In the genomic region with DNA sequence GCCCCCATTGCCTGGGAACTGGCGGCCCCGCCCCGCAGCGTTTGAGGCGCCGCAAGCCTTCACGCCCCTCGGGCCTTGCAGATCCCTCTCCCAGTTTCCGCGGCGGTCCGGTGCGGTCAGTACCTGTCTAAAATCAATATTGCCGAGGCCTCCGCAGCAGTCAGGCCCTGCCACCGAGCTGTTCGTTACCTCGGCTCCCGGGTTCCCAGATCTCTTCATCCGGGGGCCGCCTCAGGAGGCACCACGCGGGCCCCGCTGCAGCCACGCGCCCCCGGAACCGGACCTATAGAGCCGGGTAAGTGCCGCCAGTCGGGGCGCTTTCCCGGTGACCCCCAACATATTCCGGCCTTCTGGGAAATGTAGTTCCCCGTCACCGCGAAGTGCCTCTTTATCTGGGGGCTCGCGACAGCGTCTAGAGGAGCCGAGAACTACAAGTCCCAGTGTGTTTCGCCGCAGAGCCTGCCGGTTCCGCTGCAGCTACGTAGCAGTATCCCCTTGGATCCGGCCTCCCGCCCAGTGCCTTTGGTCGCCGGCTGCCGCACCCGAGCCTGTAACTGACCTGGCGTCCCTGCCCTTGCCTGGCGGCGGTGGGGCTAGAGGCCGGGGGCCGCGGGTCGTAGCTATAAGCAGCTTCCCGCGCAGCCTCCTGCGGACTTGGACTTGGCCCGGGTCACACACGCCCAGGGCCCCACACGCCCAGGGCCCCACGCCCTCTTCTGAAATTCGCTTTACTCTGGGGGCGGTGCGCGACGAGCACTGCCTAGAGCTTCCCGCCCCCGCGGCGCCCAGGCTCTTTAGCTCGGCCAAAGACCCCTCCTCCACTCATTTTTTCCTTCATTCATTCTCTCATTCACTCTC, we compare ENCODE assay signal across 8 cellular contexts. TPM values are rescaled to one million over a fixed set of nuclear protein-coding genes. Genes with fewer than 3 reads are reported as not detected.
A peak's percentile ranks its signal among the peaks of the same experiment; 100 is the strongest.
DNase-seq lines count a peak whose midpoint lies in the region; ATAC-seq, FAIRE-seq and TF ChIP-seq lines count a peak whose summit lies in the region.

A gene with protein sequence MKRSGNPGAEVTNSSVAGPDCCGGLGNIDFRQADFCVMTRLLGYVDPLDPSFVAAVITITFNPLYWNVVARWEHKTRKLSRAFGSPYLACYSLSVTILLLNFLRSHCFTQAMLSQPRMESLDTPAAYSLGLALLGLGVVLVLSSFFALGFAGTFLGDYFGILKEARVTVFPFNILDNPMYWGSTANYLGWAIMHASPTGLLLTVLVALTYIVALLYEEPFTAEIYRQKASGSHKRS (minus strand): TSS at position 301 of the 858 bp plus-strand sequence. CDS start 82 bp downstream, at position 219.

- no peaks in the 10 kb centered on the region for H3K36me3 Mint-ChIP-seq in astrocyte (ENCODE audit: low read depth, unreplicated experiment)

- H4K20me1 ChIP-seq in astrocyte (ENCODE audit: insufficient read depth, low read length), result no peaks in the 10 kb centered on the region

- H3K9me3 Mint-ChIP-seq in astrocyte (ENCODE audit: unreplicated experiment), result peaks cover 2% of the 10 kb centered on the region

- peak within 1 kb of the TSS; percentile 98 for H3K4me2 ChIP-seq in astrocyte (ENCODE audit: low read length)

- H3K36me3 ChIP-seq in astrocyte (ENCODE audit: insufficient read depth, low read length), result no peaks in the 10 kb centered on the region
- H3K36me3 ChIP-seq in rectal smooth muscle tissue (ENCODE audit: control insufficient read depth, insufficient read depth, low read length), result no peaks in the 10 kb centered on the region
- no peaks in the 10 kb centered on the region for H3K36me3 ChIP-seq in aorta (ENCODE audit: control insufficient read depth in 1 of 2, insufficient read depth in 2 of 2, low read length in 1 of 2)

- no peak for TF ChIP-seq CTCF in astrocyte (IDR thresholded peaks at IDR 0.05; ENCODE audit: insufficient read depth, low read depth, low read length)

- peak within 1 kb of the TSS; percentile 100 for H3K4me3 Mint-ChIP-seq in astrocyte (ENCODE audit: unreplicated experiment)

- H3K27me3 ChIP-seq in astrocyte (ENCODE audit: insufficient read depth, low read length) (no peaks in the 10 kb centered on the region), rectal smooth muscle tissue (ENCODE audit: control insufficient read depth, insufficient read depth, low read length) (no peaks in the 10 kb centered on the region), aorta (ENCODE audit: control insufficient read depth in 1 of 2, insufficient read depth in 2 of 2, low read length in 1 of 2) (no peaks in the 10 kb centered on the region)

- ATAC-seq in GM18505 (IDR thresholded peaks at IDR 0.05; ENCODE audit: unreplicated experiment), result peak; percentile 87
- peak; percentile 91 for ATAC-seq in HG02973 (IDR thresholded peaks at IDR 0.05; ENCODE audit: unreplicated experiment)
- peak; percentile 98 for ATAC-seq in aorta (ENCODE audit: low FRiP score)

- H3K9ac ChIP-seq in astrocyte (ENCODE audit: low read length) (peak within 1 kb of the TSS; percentile 93), rectal smooth muscle tissue (ENCODE audit: low read length) (peak within 1 kb of the TSS; percentile 89)

- H3K9me3 ChIP-seq in astrocyte (ENCODE audit: insufficient read depth, low read depth, low read length) (no peaks in the 10 kb centered on the region), aorta (ENCODE audit: control insufficient read depth, low read length) (no peaks in the 10 kb centered on the region)

- H3K79me2 ChIP-seq in astrocyte (ENCODE audit: insufficient read depth, low read length), result peaks cover 28% of the 10 kb centered on the region

- H3K4me3 ChIP-seq in astrocyte (ENCODE audit: insufficient read depth, low read depth, low read length) (peak within 1 kb of the TSS; percentile 81), rectal smooth muscle tissue (ENCODE audit: low read length) (peak within 1 kb of the TSS; percentile 83), aorta (ENCODE audit: low read length in 2 of 2) (peak within 1 kb of the TSS; percentile 74 to 87)

- intact Hi-C loops in aorta (cut with DNase I), result loop anchor here in 1 of 2 donors (5.0 kb wide), 1 partner anchor 94 kb away; a partner anchor contains a TSS

- peak within 1 kb of the TSS; percentile 99 for H3K27ac Mint-ChIP-seq in astrocyte (ENCODE audit: unreplicated experiment)

- H3K27ac ChIP-seq in astrocyte (ENCODE audit: low read depth, low read length) (peak within 1 kb of the TSS; percentile 79), rectal smooth muscle tissue (ENCODE audit: low read depth, low read length) (peak within 1 kb of the TSS; percentile 84), aorta (ENCODE audit: low read depth in 1 of 2, low read length in 2 of 2) (peak within 1 kb of the TSS in 1 of 2 donors; percentile 46)

- WGBS in aorta, 2 donors, result 0% methylated on average over 76 of the region's 76 CpGs

- H3K4me1 ChIP-seq in astrocyte (ENCODE audit: insufficient read depth, low read length), result peaks cover 10% of the 10 kb centered on the region
- H3K4me1 ChIP-seq in rectal smooth muscle tissue (ENCODE audit: control insufficient read depth, insufficient read depth, low read length), result peaks cover 5% of the 10 kb centered on the region
- peaks cover 0 to 4% of the 10 kb centered on the region in 2 donors for H3K4me1 ChIP-seq in aorta (ENCODE audit: control insufficient read depth in 1 of 2, insufficient read depth in 2 of 2, low read length in 2 of 2)

- peaks cover 5% of the 10 kb centered on the region for H3K4me1 Mint-ChIP-seq in astrocyte (ENCODE audit: low read depth, unreplicated experiment)

- peak; percentile 87 for DNase-seq in NCI-H2029 (lab: John Stamatoyannopoulos, UW)
- DNase-seq in T-helper 22 cell (ENCODE audit: low read depth), result peak; percentile 93
- peak; percentile 98 for DNase-seq in astrocyte (ENCODE audit: low read depth)
- peak; percentile 97 for DNase-seq in hepatic stellate cell (ENCODE audit: low spot score)
- DNase-seq in aorta, result peak; percentile 96 to 98

- TF ChIP-seq POLR2A in GM18505 (IDR thresholded peaks at IDR 0.05; ENCODE audit: borderline replicate concordance, extremely low read depth, insufficient read depth, insufficient read length), result peak; percentile 73

- no peak for FAIRE-seq in astrocyte (lab: Jason Lieb, UNC)

- H2AFZ ChIP-seq in astrocyte (ENCODE audit: low read depth, low read length), result peak within 1 kb of the TSS; percentile 88

- H3K27me3 Mint-ChIP-seq in astrocyte (ENCODE audit: low read depth, unreplicated experiment), result no peaks in the 10 kb centered on the region

RNA-seq across cellular contexts. Expression of the gene that starts here (rescaled TPM):
- 19.5 and 25.4 TPM in 2 replicates for total RNA-seq in astrocyte
- total RNA-seq in aorta, result 10 to 100 TPM; 15.3 to 17.7 TPM
- 10 to 100 TPM in 1 of 2 donors, 1 to 10 TPM in 1; 4.5 to 23.8 TPM for polyA plus RNA-seq in aorta
